1 cellular context compared by ENCODE assay signal in the genomic region with DNA sequence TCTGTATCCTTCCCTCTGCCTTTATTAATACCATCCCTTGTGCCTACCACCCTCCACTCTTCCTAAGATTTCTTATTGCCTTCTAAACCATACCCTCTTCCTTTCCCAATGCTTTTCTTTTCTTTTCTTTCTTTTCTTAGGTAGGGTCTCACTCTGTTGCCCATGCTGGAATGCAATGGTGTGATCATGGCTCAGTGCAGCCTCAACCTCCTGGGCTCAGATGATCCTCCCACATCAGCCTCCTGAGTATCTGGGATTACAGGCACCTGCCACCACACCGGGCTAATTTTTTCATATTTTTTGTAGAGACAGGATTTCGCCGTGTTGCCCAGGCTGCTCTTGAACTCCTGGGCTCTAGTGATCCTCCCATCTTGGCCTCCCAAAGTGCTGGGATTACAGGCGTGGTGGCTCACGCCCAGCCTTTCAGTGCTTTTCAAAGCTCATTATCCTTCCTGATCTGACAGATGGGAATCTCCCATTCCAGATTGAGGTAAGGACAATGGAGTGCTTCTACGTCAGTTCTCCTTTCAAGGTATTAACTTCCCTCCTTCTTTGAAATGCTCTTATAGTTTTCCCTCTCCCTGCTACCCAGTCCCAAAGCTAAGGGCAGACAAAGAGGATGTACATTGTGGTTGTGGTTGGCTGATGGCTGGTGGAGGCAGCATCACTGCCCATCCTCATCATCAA.
TF ChIP-seq lines count a peak whose summit lies in the region.

No MANE protein-coding gene starts in this region.

TF ChIP-seq in WTC11, 78 proteins besides CTCF, POLR2A, EP300 and RAD21 (continued from another document):
- TF ChIP-seq, protein P1, sequence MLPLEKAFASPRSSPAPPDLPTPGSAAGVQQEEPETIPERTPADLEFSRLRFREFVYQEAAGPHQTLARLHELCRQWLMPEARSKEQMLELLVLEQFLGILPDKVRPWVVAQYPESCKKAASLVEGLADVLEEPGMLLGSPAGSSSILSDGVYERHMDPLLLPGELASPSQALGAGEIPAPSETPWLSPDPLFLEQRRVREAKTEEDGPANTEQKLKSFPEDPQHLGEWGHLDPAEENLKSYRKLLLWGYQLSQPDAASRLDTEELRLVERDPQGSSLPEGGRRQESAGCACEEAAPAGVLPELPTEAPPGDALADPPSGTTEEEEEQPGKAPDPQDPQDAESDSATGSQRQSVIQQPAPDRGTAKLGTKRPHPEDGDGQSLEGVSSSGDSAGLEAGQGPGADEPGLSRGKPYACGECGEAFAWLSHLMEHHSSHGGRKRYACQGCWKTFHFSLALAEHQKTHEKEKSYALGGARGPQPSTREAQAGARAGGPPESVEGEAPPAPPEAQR (CRISPR knock-in tag; IDR thresholded peaks at IDR 0.05): no peak
- no peak for TF ChIP-seq SMAD4 (CRISPR knock-in tag; IDR thresholded peaks at IDR 0.05)
- TF ChIP-seq, protein P2, sequence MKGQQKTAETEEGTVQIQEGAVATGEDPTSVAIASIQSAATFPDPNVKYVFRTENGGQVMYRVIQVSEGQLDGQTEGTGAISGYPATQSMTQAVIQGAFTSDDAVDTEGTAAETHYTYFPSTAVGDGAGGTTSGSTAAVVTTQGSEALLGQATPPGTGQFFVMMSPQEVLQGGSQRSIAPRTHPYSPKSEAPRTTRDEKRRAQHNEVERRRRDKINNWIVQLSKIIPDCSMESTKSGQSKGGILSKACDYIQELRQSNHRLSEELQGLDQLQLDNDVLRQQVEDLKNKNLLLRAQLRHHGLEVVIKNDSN (CRISPR knock-in tag; IDR thresholded peaks at IDR 0.05): no peak
- TF ChIP-seq IRF2 (CRISPR knock-in tag; IDR thresholded peaks at IDR 0.05; ENCODE audit: borderline replicate concordance, low read depth): no peak
- TF ChIP-seq OVOL2 (CRISPR knock-in tag; IDR thresholded peaks at IDR 0.05; ENCODE audit: borderline replicate concordance): no peak
- TF ChIP-seq, protein P3, sequence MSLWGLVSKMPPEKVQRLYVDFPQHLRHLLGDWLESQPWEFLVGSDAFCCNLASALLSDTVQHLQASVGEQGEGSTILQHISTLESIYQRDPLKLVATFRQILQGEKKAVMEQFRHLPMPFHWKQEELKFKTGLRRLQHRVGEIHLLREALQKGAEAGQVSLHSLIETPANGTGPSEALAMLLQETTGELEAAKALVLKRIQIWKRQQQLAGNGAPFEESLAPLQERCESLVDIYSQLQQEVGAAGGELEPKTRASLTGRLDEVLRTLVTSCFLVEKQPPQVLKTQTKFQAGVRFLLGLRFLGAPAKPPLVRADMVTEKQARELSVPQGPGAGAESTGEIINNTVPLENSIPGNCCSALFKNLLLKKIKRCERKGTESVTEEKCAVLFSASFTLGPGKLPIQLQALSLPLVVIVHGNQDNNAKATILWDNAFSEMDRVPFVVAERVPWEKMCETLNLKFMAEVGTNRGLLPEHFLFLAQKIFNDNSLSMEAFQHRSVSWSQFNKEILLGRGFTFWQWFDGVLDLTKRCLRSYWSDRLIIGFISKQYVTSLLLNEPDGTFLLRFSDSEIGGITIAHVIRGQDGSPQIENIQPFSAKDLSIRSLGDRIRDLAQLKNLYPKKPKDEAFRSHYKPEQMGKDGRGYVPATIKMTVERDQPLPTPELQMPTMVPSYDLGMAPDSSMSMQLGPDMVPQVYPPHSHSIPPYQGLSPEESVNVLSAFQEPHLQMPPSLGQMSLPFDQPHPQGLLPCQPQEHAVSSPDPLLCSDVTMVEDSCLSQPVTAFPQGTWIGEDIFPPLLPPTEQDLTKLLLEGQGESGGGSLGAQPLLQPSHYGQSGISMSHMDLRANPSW (CRISPR knock-in tag; conservative IDR thresholded peaks at IDR 0.05; ENCODE audit: low read depth): no peak
- no peak for TF ChIP-seq HMGA2 (CRISPR knock-in tag; IDR thresholded peaks at IDR 0.05)
- TF ChIP-seq PRRX2 (CRISPR knock-in tag; IDR thresholded peaks at IDR 0.05): no peak
- no peak for TF ChIP-seq SOX15 (CRISPR knock-in tag; IDR thresholded peaks at IDR 0.05)
- TF ChIP-seq TCF7 (CRISPR knock-in tag; IDR thresholded peaks at IDR 0.05; ENCODE audit: low read depth): no peak
- TF ChIP-seq RORB (CRISPR knock-in tag; IDR thresholded peaks at IDR 0.05): no peak
- TF ChIP-seq, protein P4, sequence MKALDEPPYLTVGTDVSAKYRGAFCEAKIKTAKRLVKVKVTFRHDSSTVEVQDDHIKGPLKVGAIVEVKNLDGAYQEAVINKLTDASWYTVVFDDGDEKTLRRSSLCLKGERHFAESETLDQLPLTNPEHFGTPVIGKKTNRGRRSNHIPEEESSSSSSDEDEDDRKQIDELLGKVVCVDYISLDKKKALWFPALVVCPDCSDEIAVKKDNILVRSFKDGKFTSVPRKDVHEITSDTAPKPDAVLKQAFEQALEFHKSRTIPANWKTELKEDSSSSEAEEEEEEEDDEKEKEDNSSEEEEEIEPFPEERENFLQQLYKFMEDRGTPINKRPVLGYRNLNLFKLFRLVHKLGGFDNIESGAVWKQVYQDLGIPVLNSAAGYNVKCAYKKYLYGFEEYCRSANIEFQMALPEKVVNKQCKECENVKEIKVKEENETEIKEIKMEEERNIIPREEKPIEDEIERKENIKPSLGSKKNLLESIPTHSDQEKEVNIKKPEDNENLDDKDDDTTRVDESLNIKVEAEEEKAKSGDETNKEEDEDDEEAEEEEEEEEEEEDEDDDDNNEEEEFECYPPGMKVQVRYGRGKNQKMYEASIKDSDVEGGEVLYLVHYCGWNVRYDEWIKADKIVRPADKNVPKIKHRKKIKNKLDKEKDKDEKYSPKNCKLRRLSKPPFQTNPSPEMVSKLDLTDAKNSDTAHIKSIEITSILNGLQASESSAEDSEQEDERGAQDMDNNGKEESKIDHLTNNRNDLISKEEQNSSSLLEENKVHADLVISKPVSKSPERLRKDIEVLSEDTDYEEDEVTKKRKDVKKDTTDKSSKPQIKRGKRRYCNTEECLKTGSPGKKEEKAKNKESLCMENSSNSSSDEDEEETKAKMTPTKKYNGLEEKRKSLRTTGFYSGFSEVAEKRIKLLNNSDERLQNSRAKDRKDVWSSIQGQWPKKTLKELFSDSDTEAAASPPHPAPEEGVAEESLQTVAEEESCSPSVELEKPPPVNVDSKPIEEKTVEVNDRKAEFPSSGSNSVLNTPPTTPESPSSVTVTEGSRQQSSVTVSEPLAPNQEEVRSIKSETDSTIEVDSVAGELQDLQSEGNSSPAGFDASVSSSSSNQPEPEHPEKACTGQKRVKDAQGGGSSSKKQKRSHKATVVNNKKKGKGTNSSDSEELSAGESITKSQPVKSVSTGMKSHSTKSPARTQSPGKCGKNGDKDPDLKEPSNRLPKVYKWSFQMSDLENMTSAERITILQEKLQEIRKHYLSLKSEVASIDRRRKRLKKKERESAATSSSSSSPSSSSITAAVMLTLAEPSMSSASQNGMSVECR (CRISPR knock-in tag; IDR thresholded peaks at IDR 0.05; ENCODE audit: borderline replicate concordance): no peak
- TF ChIP-seq, protein P5, sequence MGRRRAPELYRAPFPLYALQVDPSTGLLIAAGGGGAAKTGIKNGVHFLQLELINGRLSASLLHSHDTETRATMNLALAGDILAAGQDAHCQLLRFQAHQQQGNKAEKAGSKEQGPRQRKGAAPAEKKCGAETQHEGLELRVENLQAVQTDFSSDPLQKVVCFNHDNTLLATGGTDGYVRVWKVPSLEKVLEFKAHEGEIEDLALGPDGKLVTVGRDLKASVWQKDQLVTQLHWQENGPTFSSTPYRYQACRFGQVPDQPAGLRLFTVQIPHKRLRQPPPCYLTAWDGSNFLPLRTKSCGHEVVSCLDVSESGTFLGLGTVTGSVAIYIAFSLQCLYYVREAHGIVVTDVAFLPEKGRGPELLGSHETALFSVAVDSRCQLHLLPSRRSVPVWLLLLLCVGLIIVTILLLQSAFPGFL (CRISPR knock-in tag; IDR thresholded peaks at IDR 0.05; ENCODE audit: borderline replicate concordance): no peak
- TF ChIP-seq ZNF423 (CRISPR knock-in tag; IDR thresholded peaks at IDR 0.05): no peak
- TF ChIP-seq NFYB (CRISPR knock-in tag; conservative IDR thresholded peaks at IDR 0.05; ENCODE audit: low read depth): no peak
- TF ChIP-seq ATF1 (CRISPR knock-in tag; IDR thresholded peaks at IDR 0.05): no peak
- TF ChIP-seq JUN (CRISPR knock-in tag; IDR thresholded peaks at IDR 0.05): no peak
TF ChIP-seq in WTC11: peak in this region for 0.
